ENCODE assay signal across 8 cellular contexts in genomic region chr5:142063878-142064331, GRCh38. TPM values are rescaled to one million over a fixed set of nuclear protein-coding genes. Genes with fewer than 3 reads are reported as not detected.
A peak's percentile ranks its signal among the peaks of the same experiment; 100 is the strongest.
DNase-seq lines count a peak whose midpoint lies in the region; ATAC-seq and TF ChIP-seq lines count a peak whose summit lies in the region.

No MANE protein-coding gene starts in this region.

- ATAC-seq in GM19452 (IDR thresholded peaks at IDR 0.05; ENCODE audit: unreplicated experiment) (peak; percentile 69), left ventricle myocardium superior (peak; percentile 87), psoas muscle (peak; percentile 72 to 93 (median 88)), foreskin keratinocyte (no peak), GM18870 (IDR thresholded peaks at IDR 0.05; ENCODE audit: unreplicated experiment) (no peak)
- ATAC-seq in activated naive CD8-positive, alpha-beta T cell treated with anti-CD3 and anti-CD28 coated beads, Interleukin-2, amount 10 ng/mL, durations not matched to agents 7 days and 5 days (ENCODE audit: low read depth), result peak; percentile 93

- H3K4me3 ChIP-seq in psoas muscle, result peak overlapping the region; percentile 51

- H3K27me3 ChIP-seq in psoas muscle (ENCODE audit: insufficient read depth in 3 of 3, low read length in 2 of 3) (no peaks in the 10 kb centered on the region), foreskin keratinocyte (peaks cover 19% of the 10 kb centered on the region)

- H3K9me3 ChIP-seq in psoas muscle, result no peaks in the 10 kb centered on the region

- H3K27ac ChIP-seq in psoas muscle (peak overlapping the region; percentile 72), foreskin keratinocyte (no peak overlapping the region)

- no peaks in the 10 kb centered on the region for H3K36me3 ChIP-seq in psoas muscle (ENCODE audit: insufficient read depth in 1 of 2, low read depth in 1 of 2)

- peak overlapping the region; percentile 61 for H3K4me3 Mint-ChIP-seq in activated naive CD8-positive, alpha-beta T cell treated with anti-CD3 and anti-CD28 coated beads, Interleukin-2, amount 10 ng/mL, durations not matched to agents 7 days and 5 days

- POLR2A ChIA-PET in activated naive CD8-positive, alpha-beta T cell treated with anti-CD3 and anti-CD28 coated beads, Interleukin-2, amount 10 ng/mL, durations not matched to agents 7 days and 5 days (lab: Charles Lee), result interaction anchor here (0.7 to 2.1 kb wide), 4 partner anchors 8 to 51 kb away, joined by 3 to 11 read pairs (median 3); partner anchors contain the start of genes GNPDA1 and NDFIP1

- no peaks in the 10 kb centered on the region for H3K27me3 Mint-ChIP-seq in activated naive CD8-positive, alpha-beta T cell treated with anti-CD3 and anti-CD28 coated beads, Interleukin-2, amount 10 ng/mL, durations not matched to agents 7 days and 5 days

- intact Hi-C loops in left ventricle myocardium superior (cut with micrococcal nuclease), result no loop called here
- intact Hi-C loops in psoas muscle (cut with DNase I), result loop anchor here in 1 of 2 donors (5.0 kb wide), 1 partner anchor 37 kb away; no protein-coding TSS in a partner anchor

- H3K9me3 Mint-ChIP-seq in activated naive CD8-positive, alpha-beta T cell treated with anti-CD3 and anti-CD28 coated beads, Interleukin-2, amount 10 ng/mL, durations not matched to agents 7 days and 5 days, result no peaks in the 10 kb centered on the region

- peaks cover 17% of the 10 kb centered on the region for H3K4me1 ChIP-seq in psoas muscle
- peaks cover 3% of the 10 kb centered on the region for H3K4me1 ChIP-seq in foreskin keratinocyte

- 1 to 5% (median 3%) methylated on average over 10 of the region's 10 CpGs for WGBS in psoas muscle, 3 donors

- no peaks in the 10 kb centered on the region for H3K36me3 Mint-ChIP-seq in activated naive CD8-positive, alpha-beta T cell treated with anti-CD3 and anti-CD28 coated beads, Interleukin-2, amount 10 ng/mL, durations not matched to agents 7 days and 5 days

- DNase-seq in NCI-H774 (lab: John Stamatoyannopoulos, UW), result peak; percentile 63
- peak; percentile 58 for DNase-seq in activated naive CD8-positive, alpha-beta T cell treated with anti-CD3 and anti-CD28 coated beads, Interleukin-2, amount 10 ng/mL, durations not matched to agents 7 days and 5 days
- peak; percentile 82 for DNase-seq in left ventricle myocardium superior
- DNase-seq in psoas muscle, result peak; percentile 77 to 85
- DNase-seq in foreskin keratinocyte, result no peak
- DNase-seq in 8988T, result no peak

- peaks cover 12% of the 10 kb centered on the region for H3K4me1 Mint-ChIP-seq in activated naive CD8-positive, alpha-beta T cell treated with anti-CD3 and anti-CD28 coated beads, Interleukin-2, amount 10 ng/mL, durations not matched to agents 7 days and 5 days

- H3K27ac Mint-ChIP-seq in activated naive CD8-positive, alpha-beta T cell treated with anti-CD3 and anti-CD28 coated beads, Interleukin-2, amount 10 ng/mL, durations not matched to agents 7 days and 5 days, result peak overlapping the region; percentile 54

- TF ChIP-seq CTCF in psoas muscle (IDR thresholded peaks at IDR 0.05) (no peak), foreskin keratinocyte (conservative IDR thresholded peaks at IDR 0.05) (no peak)

RNA-seq across cellular contexts. Expression of gene NDFIP1, which starts 44.7 kb away (rescaled TPM):
- 10 to 100 TPM; 59.2 to 62.3 TPM for total RNA-seq in activated naive CD8-positive, alpha-beta T cell treated with anti-CD3 and anti-CD28 coated beads, Interleukin-2, amount 10 ng/mL, durations not matched to agents 7 days and 5 days
- total RNA-seq in left ventricle myocardium superior (54.3 TPM), psoas muscle (10 to 100 TPM; 28.5 to 34.1 (median 31.8) TPM), foreskin keratinocyte (34.6 and 36.4 TPM in 2 replicates)
- polyA plus RNA-seq in psoas muscle (10 to 100 TPM; 22.9 to 34.2 (median 23.7) TPM), foreskin keratinocyte (25.0 and 26.4 TPM in 2 replicates)

RNA-seq across cellular contexts. Expression of gene GNPDA1, which starts 51.1 kb away (rescaled TPM):
- 10 to 100 TPM; 38.2 to 40.5 TPM for total RNA-seq in activated naive CD8-positive, alpha-beta T cell treated with anti-CD3 and anti-CD28 coated beads, Interleukin-2, amount 10 ng/mL, durations not matched to agents 7 days and 5 days
- 20.2 TPM for total RNA-seq in left ventricle myocardium superior
- total RNA-seq in psoas muscle, result 10 to 100 TPM; 20.8 to 29.5 (median 25.7) TPM
- polyA plus RNA-seq in psoas muscle, result 10 to 100 TPM; 18.7 to 36.8 (median 30.2) TPM
- total RNA-seq in foreskin keratinocyte, result 37.2 and 38.1 TPM in 2 replicates
- 25.3 and 31.3 TPM in 2 replicates for polyA plus RNA-seq in foreskin keratinocyte

Comparison
In these comparisons a context has a peak if more than half of its experiments do, and no peak if none do; other contexts are left out.
1. ATAC-seq: peak in GM19452 (single experiment), activated naive CD8-positive, alpha-beta T cell treated with anti-CD3 and anti-CD28 coated beads, Interleukin-2, amount 10 ng/mL, durations not matched to agents 7 days and 5 days (single experiment), left ventricle myocardium superior (single experiment) and psoas muscle (4 of 4); none in foreskin keratinocyte (single experiment) and GM18870 (single experiment).
2. DNase-seq: peak in NCI-H774 (single experiment), activated naive CD8-positive, alpha-beta T cell treated with anti-CD3 and anti-CD28 coated beads, Interleukin-2, amount 10 ng/mL, durations not matched to agents 7 days and 5 days (single experiment), left ventricle myocardium superior (single experiment) and psoas muscle (2 of 2); none in foreskin keratinocyte (0 of 2) and 8988T (single experiment).